In the genomic region with DNA sequence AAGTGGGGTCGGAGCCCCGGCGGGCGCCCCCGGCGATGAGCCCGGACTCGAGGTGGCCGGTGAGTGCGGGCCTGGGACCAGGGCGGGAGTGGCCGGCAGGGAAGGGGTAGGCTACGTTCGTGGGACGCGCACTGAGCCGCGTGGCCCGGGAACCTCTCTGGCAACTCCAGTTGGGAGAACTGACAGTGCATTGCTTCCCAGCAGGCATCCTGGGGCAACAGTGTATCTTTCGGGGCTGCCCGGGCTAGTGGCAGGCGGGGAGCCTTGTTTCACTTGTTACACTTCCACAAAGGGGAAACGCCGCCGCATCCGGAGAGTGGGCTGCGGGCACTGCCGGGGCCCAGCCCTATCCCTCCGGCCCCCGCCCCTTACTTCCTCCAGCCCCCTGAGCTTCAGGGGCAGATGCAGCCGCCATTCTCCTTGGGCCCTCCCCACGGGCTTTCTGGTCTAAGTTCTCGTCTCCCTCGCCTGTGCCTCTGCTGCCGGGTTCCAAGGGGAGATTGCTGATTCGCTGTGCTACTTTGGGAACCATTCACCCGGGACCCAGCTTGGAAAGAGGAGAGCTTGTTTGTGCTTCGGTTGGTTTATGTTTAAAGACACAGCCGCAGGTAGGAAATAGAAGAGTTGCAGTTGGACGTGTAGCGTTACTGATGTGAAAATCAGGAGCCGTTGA, we compare ENCODE assay signal across 9 cellular contexts. TPM values are rescaled to one million over a fixed set of nuclear protein-coding genes. Genes with fewer than 3 reads are reported as not detected.
DNase-seq lines count a peak whose midpoint lies in the region; ATAC-seq and TF ChIP-seq lines count a peak whose summit lies in the region.
"Had no signal": no experiment of that assay in that cellular context is flagged by ENCODE, and none has a peak within 500 bp of the region (broad histone marks: within the 10 kb centered on the region; RNA-seq: fewer than 3 reads in every experiment).

No MANE protein-coding gene starts in this region.

- ATAC-seq in GM23338 (peak; percentile 10), HG02870 (IDR thresholded peaks at IDR 0.05; ENCODE audit: unreplicated experiment) (no peak)
- peak; percentile 29 for ATAC-seq in activated naive CD8-positive, alpha-beta T cell treated with anti-CD3 and anti-CD28 coated beads, Interleukin-2, amount 10 ng/mL, durations not matched to agents 7 days and 5 days (ENCODE audit: low read depth)

- H3K9ac ChIP-seq in OCI-LY3 (ENCODE audit: low read length) (peak overlapping the region; percentile 95), skeletal muscle tissue (ENCODE audit: low read depth in 1 of 3, low read length in 3 of 3) (peak overlapping the region; percentile 97 to 99 (median 98))

- H3K27me3 Mint-ChIP-seq in Caco-2 (ENCODE audit: insufficient read depth, unreplicated experiment) (no peaks in the 10 kb centered on the region), GM23338 (ENCODE audit: insufficient read depth, low read depth, poor library complexity) (peaks cover 4% of the 10 kb centered on the region)
- H3K27me3 Mint-ChIP-seq in activated naive CD8-positive, alpha-beta T cell treated with anti-CD3 and anti-CD28 coated beads, Interleukin-2, amount 10 ng/mL, durations not matched to agents 7 days and 5 days: no peaks in the 10 kb centered on the region

- H3K36me3 Mint-ChIP-seq in Caco-2 (ENCODE audit: insufficient read depth, unreplicated experiment): peaks cover 34% of the 10 kb centered on the region
- H3K36me3 Mint-ChIP-seq in GM23338 (ENCODE audit: low read depth): peaks cover 34% of the 10 kb centered on the region
- peaks cover 22% of the 10 kb centered on the region for H3K36me3 Mint-ChIP-seq in activated naive CD8-positive, alpha-beta T cell treated with anti-CD3 and anti-CD28 coated beads, Interleukin-2, amount 10 ng/mL, durations not matched to agents 7 days and 5 days

- intact Hi-C loops in Caco-2 (cut with micrococcal nuclease; ENCODE audit: unreplicated experiment): loop anchor here (10.0 kb wide), 1 partner anchor 377 kb away; no protein-coding TSS in a partner anchor

- H3K4me1 Mint-ChIP-seq in Caco-2 (ENCODE audit: low read depth, unreplicated experiment) (peaks cover 22% of the 10 kb centered on the region), GM23338 (peaks cover 21% of the 10 kb centered on the region)
- peaks cover 63% of the 10 kb centered on the region for H3K4me1 Mint-ChIP-seq in activated naive CD8-positive, alpha-beta T cell treated with anti-CD3 and anti-CD28 coated beads, Interleukin-2, amount 10 ng/mL, durations not matched to agents 7 days and 5 days

- no peaks in the 10 kb centered on the region for H3K27me3 ChIP-seq in Caco-2 (replicated peaks; ENCODE audit: control insufficient read depth, insufficient read depth, low read length)
- no peaks in the 10 kb centered on the region for H3K27me3 ChIP-seq in GM23338 (ENCODE audit: insufficient read depth)
- no peaks in the 10 kb centered on the region for H3K27me3 ChIP-seq in OCI-LY3 (ENCODE audit: low read depth, low read length)
- no peaks in the 10 kb centered on the region for H3K27me3 ChIP-seq in hepatocyte
- no peaks in the 10 kb centered on the region for H3K27me3 ChIP-seq in skeletal muscle tissue (ENCODE audit: control insufficient read depth in 3 of 3, insufficient read depth in 3 of 3, low read length in 3 of 3)

- H3K4me3 ChIP-seq in Caco-2 (ENCODE audit: low read depth, low read length) (peak overlapping the region; percentile 85), GM23338 (peak overlapping the region; percentile 91), OCI-LY3 (ENCODE audit: low read length) (peak overlapping the region; percentile 94), hepatocyte (peak overlapping the region; percentile 100), skeletal muscle tissue (ENCODE audit: low read length in 3 of 3) (peak overlapping the region; percentile 88 to 90 (median 89))

- BruUV-seq in Caco-2 (replicated peaks; lab: Mats Ljungman, UMichigan): no TSS peak

- no peak overlapping the region for H2AFZ ChIP-seq in GM23338
- no peak overlapping the region for H2AFZ ChIP-seq in OCI-LY3 (ENCODE audit: low read depth, low read length)
- H2AFZ ChIP-seq in hepatocyte: peak overlapping the region; percentile 92

- H3K9me3 Mint-ChIP-seq in Caco-2 (ENCODE audit: unreplicated experiment) (no peaks in the 10 kb centered on the region), GM23338 (no peaks in the 10 kb centered on the region)
- no peaks in the 10 kb centered on the region for H3K9me3 Mint-ChIP-seq in activated naive CD8-positive, alpha-beta T cell treated with anti-CD3 and anti-CD28 coated beads, Interleukin-2, amount 10 ng/mL, durations not matched to agents 7 days and 5 days

- 9% methylated on average over 34 of the region's 42 CpGs for WGBS in hepatocyte (ENCODE audit: low lambda C conversion rate, missing lambda C conversion rate)

- 0 out of 2 replicates have a peak, but pooled peaks cover 8% of the 10 kb centered on the region for H3F3A ChIP-seq in GM23338 (replicated peaks; ENCODE audit: low read depth)

- DNase-seq in Caco-2 (peak in 1 of 2 experiments; percentile 34), GM23338 (ENCODE audit: low spot score) (peak; percentile 44), hepatocyte (ENCODE audit: low spot score) (peak; percentile 42), NCI-H2081 treated with DMSO at 0.1 percent for 48 hours (lab: John Stamatoyannopoulos, UW) (no peak)
- DNase-seq in activated naive CD8-positive, alpha-beta T cell treated with anti-CD3 and anti-CD28 coated beads, Interleukin-2, amount 10 ng/mL, durations not matched to agents 7 days and 5 days: peak; percentile 78

- H3K27ac ChIP-seq in GM23338 (ENCODE audit: low read depth) (peak overlapping the region; percentile 97; the same call in 1 of the 2 replicates), OCI-LY3 (ENCODE audit: low read length) (peak overlapping the region; percentile 81), hepatocyte (peak overlapping the region; percentile 100), skeletal muscle tissue (ENCODE audit: low read depth, low read length) (peak overlapping the region; percentile 97)

- H3K9me2 ChIP-seq in GM23338 (ENCODE audit: insufficient read depth) (no peaks in the 10 kb centered on the region), hepatocyte (replicated peaks; ENCODE audit: insufficient read depth) (no peaks in the 10 kb centered on the region)

- CTCF ChIA-PET in Caco-2 (lab: Charles Lee): interaction anchor here (0.6 to 1.8 kb wide), 3 partner anchors 17 to 214 kb away, joined by 4 to 7 read pairs (median 4); partner anchors contain the start of genes ARPC4, OGG1 and TADA3

- peak overlapping the region; percentile 84 for H3K4me3 Mint-ChIP-seq in Caco-2 (ENCODE audit: unreplicated experiment)
- H3K4me3 Mint-ChIP-seq in GM23338: peak overlapping the region; percentile 81
- H3K4me3 Mint-ChIP-seq in activated naive CD8-positive, alpha-beta T cell treated with anti-CD3 and anti-CD28 coated beads, Interleukin-2, amount 10 ng/mL, durations not matched to agents 7 days and 5 days: peak overlapping the region; percentile 98

- TF ChIP-seq CTCF in Caco-2 (IDR thresholded peaks at IDR 0.05; ENCODE audit: insufficient read depth in 1 of 2, low read depth in 1 of 2, low read length in 1 of 2, severe bottlenecking in 1 of 2, unreplicated experiment in 1 of 2) (no peak), GM23338 (conservative IDR thresholded peaks at IDR 0.05; ENCODE audit: low read depth in 2 of 2) (no peak), OCI-LY3 (IDR thresholded peaks at IDR 0.05; ENCODE audit: low read depth, low read length) (no peak), hepatocyte (IDR thresholded peaks at IDR 0.05; ENCODE audit: poor library complexity) (no peak)

- H3K4me2 ChIP-seq in GM23338 (peak overlapping the region; percentile 98), OCI-LY3 (ENCODE audit: low read length) (peak overlapping the region; percentile 99), hepatocyte (peak overlapping the region; percentile 98)

- no peaks in the 10 kb centered on the region for H3K9me3 ChIP-seq in Caco-2
- no peaks in the 10 kb centered on the region for H3K9me3 ChIP-seq in OCI-LY3 (ENCODE audit: insufficient read depth, low read length)
- H3K9me3 ChIP-seq in hepatocyte (ENCODE audit: low read depth): no peaks in the 10 kb centered on the region
- H3K9me3 ChIP-seq in skeletal muscle tissue (ENCODE audit: control insufficient read depth in 3 of 3, low read length in 3 of 3): no peaks in the 10 kb centered on the region

- peaks cover 25% of the 10 kb centered on the region for H4K20me1 ChIP-seq in GM23338 (replicated peaks; ENCODE audit: insufficient read depth)
- H4K20me1 ChIP-seq in OCI-LY3 (ENCODE audit: insufficient read depth, low read length): peaks cover 19% of the 10 kb centered on the region
- H4K20me1 ChIP-seq in hepatocyte (ENCODE audit: insufficient read depth, poor library complexity, severe bottlenecking): peaks cover 15% of the 10 kb centered on the region

- H3K27ac Mint-ChIP-seq in Caco-2 (ENCODE audit: unreplicated experiment): peak overlapping the region; percentile 63
- peak overlapping the region; percentile 72 for H3K27ac Mint-ChIP-seq in GM23338
- H3K27ac Mint-ChIP-seq in activated naive CD8-positive, alpha-beta T cell treated with anti-CD3 and anti-CD28 coated beads, Interleukin-2, amount 10 ng/mL, durations not matched to agents 7 days and 5 days: peak overlapping the region; percentile 83

- H3K79me2 ChIP-seq in GM23338 (replicated peaks; ENCODE audit: insufficient read depth) (peaks cover 43% of the 10 kb centered on the region), OCI-LY3 (ENCODE audit: low read length) (peaks cover 42% of the 10 kb centered on the region), hepatocyte (peaks cover 39% of the 10 kb centered on the region)

- no peaks in the 10 kb centered on the region for H3K36me3 ChIP-seq in Caco-2 (ENCODE audit: control insufficient read depth, insufficient read depth, low read length)
- peaks cover 17% of the 10 kb centered on the region for H3K36me3 ChIP-seq in GM23338 (ENCODE audit: insufficient read depth)
- peaks cover 14% of the 10 kb centered on the region for H3K36me3 ChIP-seq in OCI-LY3 (replicated peaks; ENCODE audit: low read depth, low read length)
- H3K36me3 ChIP-seq in hepatocyte (replicated peaks; ENCODE audit: insufficient read depth, low read depth): no peaks in the 10 kb centered on the region
- H3K36me3 ChIP-seq in skeletal muscle tissue (ENCODE audit: control insufficient read depth in 3 of 3, insufficient read depth in 3 of 3, low read length in 3 of 3): peaks cover 18 to 32% (median 29%) of the 10 kb centered on the region in 3 donors

- POLR2A ChIA-PET in Caco-2 (lab: Charles Lee): interaction anchor here (0.7 to 1.7 kb wide), 3 partner anchors 9 to 203 kb away, joined by 3 to 9 read pairs (median 3); partner anchors contain the start of gene OGG1
- POLR2A ChIA-PET in activated naive CD8-positive, alpha-beta T cell treated with anti-CD3 and anti-CD28 coated beads, Interleukin-2, amount 10 ng/mL, durations not matched to agents 7 days and 5 days (lab: Charles Lee): interaction anchor here (0.7 to 5.4 kb wide), 17 partner anchors 10 to 1555 kb away, joined by 3 to 65 read pairs (median 4); partner anchors contain the start of genes ARPC4, CAMK1, CRELD1 and MTMR14

- H3K4me1 ChIP-seq in Caco-2: peaks cover 7% of the 10 kb centered on the region; the same call in 1 of the 2 replicates
- H3K4me1 ChIP-seq in GM23338 (ENCODE audit: insufficient read depth): peaks cover 16% of the 10 kb centered on the region
- peaks cover 12% of the 10 kb centered on the region for H3K4me1 ChIP-seq in OCI-LY3 (ENCODE audit: low read length)
- peaks cover 12% of the 10 kb centered on the region for H3K4me1 ChIP-seq in hepatocyte (ENCODE audit: insufficient read depth)
- H3K4me1 ChIP-seq in skeletal muscle tissue (ENCODE audit: control insufficient read depth in 3 of 3, insufficient read depth in 3 of 3, low read length in 3 of 3): peaks cover 21 to 29% (median 24%) of the 10 kb centered on the region in 3 donors

RNA-seq across cellular contexts. Expression of gene BRPF1, which starts 0.7 kb away (rescaled TPM):
- 24.7 and 26.0 TPM in 2 replicates for total RNA-seq in Caco-2 (2022)
- 23.7 and 24.7 TPM in 2 replicates for total RNA-seq in GM23338 (2014; rRNA removed; shearing (Covaris generic))
- polyA plus RNA-seq in GM23338 (2016; fragmentation: Nextera tagmentation; extraction: Ambion mirVana): 6.3 and 8.0 TPM in 2 replicates
- 10 to 100 TPM; 57.3 to 58.8 TPM for total RNA-seq in activated naive CD8-positive, alpha-beta T cell treated with anti-CD3 and anti-CD28 coated beads, Interleukin-2, amount 10 ng/mL, durations not matched to agents 7 days and 5 days
- total RNA-seq in hepatocyte: 9.6 and 10.7 TPM in 2 replicates
- 9.1 and 9.3 TPM in 2 replicates for polyA plus RNA-seq in hepatocyte
- 10.4 TPM for total RNA-seq in skeletal muscle tissue

RNA-seq across cellular contexts. Expression of gene OGG1, which starts 17.5 kb away (rescaled TPM):
- total RNA-seq in Caco-2 (2022) (24.1 and 25.3 TPM in 2 replicates), hepatocyte (34.7 and 38.7 TPM in 2 replicates), skeletal muscle tissue (29.2 TPM)
- 25.4 and 27.6 TPM in 2 replicates for total RNA-seq in GM23338 (2014; rRNA removed; shearing (Covaris generic))
- polyA plus RNA-seq in GM23338 (2016; fragmentation: Nextera tagmentation; extraction: Ambion mirVana) (17.4 and 20.6 TPM in 2 replicates), hepatocyte (43.2 and 48.9 TPM in 2 replicates)
- 10 to 100 TPM; 41.3 to 46.1 TPM for total RNA-seq in activated naive CD8-positive, alpha-beta T cell treated with anti-CD3 and anti-CD28 coated beads, Interleukin-2, amount 10 ng/mL, durations not matched to agents 7 days and 5 days

RNA-seq across cellular contexts. Expression of gene CPNE9, which starts 28.6 kb away (rescaled TPM):
- not detected in 2 replicates for total RNA-seq in Caco-2 (2022)
- total RNA-seq in GM23338 (2014; rRNA removed; shearing (Covaris generic)): 7.8 and 8.8 TPM in 2 replicates
- polyA plus RNA-seq in GM23338 (2016; fragmentation: Nextera tagmentation; extraction: Ambion mirVana): 6.2 and 7.0 TPM in 2 replicates
- 1 to 10 TPM in 1 of 2 experiments, not detected in 1; 1.1 TPM for total RNA-seq in activated naive CD8-positive, alpha-beta T cell treated with anti-CD3 and anti-CD28 coated beads, Interleukin-2, amount 10 ng/mL, durations not matched to agents 7 days and 5 days
- not detected in 2 replicates for total RNA-seq in hepatocyte
- polyA plus RNA-seq in hepatocyte: not detected in 2 replicates
- 0.52 TPM for total RNA-seq in skeletal muscle tissue
- total RNA-seq: NCI-H460 had no signal

RNA-seq across cellular contexts. Expression of gene CAMK1, which starts 37.5 kb away (rescaled TPM):
- 9.7 and 11.9 TPM in 2 replicates for total RNA-seq in Caco-2 (2022)
- total RNA-seq in GM23338 (2014; rRNA removed; shearing (Covaris generic)): 3.1 and 4.4 TPM in 2 replicates
- polyA plus RNA-seq in GM23338 (2016; fragmentation: Nextera tagmentation; extraction: Ambion mirVana): 4.4 and 4.9 TPM in 2 replicates
- total RNA-seq in activated naive CD8-positive, alpha-beta T cell treated with anti-CD3 and anti-CD28 coated beads, Interleukin-2, amount 10 ng/mL, durations not matched to agents 7 days and 5 days: 10 to 100 TPM; 25.2 to 26.9 TPM
- 9.7 and 11.8 TPM in 2 replicates for total RNA-seq in hepatocyte
- polyA plus RNA-seq in hepatocyte: 12.4 and 16.1 TPM in 2 replicates
- 23.0 TPM for total RNA-seq in skeletal muscle tissue
